ENCODE assay signal across 17 cellular contexts in the genomic region with DNA sequence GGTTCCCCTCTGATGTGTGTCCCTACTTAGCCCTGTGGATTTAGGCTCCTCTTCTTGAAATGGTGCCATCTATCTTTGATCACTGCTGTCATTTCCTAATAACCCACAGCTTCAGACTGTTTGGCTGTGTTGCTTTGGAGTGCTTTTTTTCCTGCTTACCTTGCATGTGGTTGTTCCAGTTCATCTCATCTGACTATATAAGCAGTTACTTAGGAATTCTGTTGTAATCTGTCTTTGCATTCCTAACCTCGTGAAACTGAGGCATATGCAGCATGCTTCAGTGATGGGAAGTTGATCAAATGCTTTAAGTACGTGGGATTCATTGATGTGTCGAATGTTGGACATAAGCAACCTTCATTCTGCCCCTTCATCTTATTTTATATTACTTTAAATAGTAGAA.
"Had no signal": no experiment of that assay in that cellular context is flagged by ENCODE, and none has a peak within 500 bp of the region (broad histone marks: within the 10 kb centered on the region; RNA-seq: fewer than 3 reads in every experiment).

No MANE protein-coding gene starts in this region.

- H3K27ac ChIP-seq: dorsolateral prefrontal cortex, heart left ventricle, neutrophil, stomach, thoracic aorta, transverse colon had no signal

- DNase-seq: cortex of kidney; dorsolateral prefrontal cortex; effector CD8-positive, alpha-beta T cell; heart left ventricle; hippocampal formation; left colon; mammary epithelial cell; nephron progenitor cell; posterior cingulate gyrus; right cardiac atrium; stimulated activated CD4-positive, alpha-beta T cell treated with anti-CD3 and anti-CD28 coated beads, Interleukin-4, amount 100 ng/mL, for 1 hour; stimulated activated naive B cell treated with anti-CD40 and anti-IgM and Interleukin-4, amounts not matched to agents 10 μg/mL and 1 μg/mL and 100 μg/mL, for 72 hours; stomach; substantia nigra; transverse colon had no signal

- H3K9me3 ChIP-seq: heart left ventricle, neutrophil, stomach, thoracic aorta, transverse colon had no signal

- H3K27me3 ChIP-seq: dorsolateral prefrontal cortex, heart left ventricle, neutrophil, stomach, transverse colon had no signal

- H3K4me3 ChIP-seq: dorsolateral prefrontal cortex, heart left ventricle, stomach, thoracic aorta, transverse colon had no signal

- H3K36me3 ChIP-seq: heart left ventricle, neutrophil, stomach, thoracic aorta, transverse colon had no signal

- H3K4me1 ChIP-seq: heart left ventricle, stomach, transverse colon had no signal
